In genomic region chr7:2540133-2540532, GRCh38 we compare ENCODE assay signal across 17 cellular contexts.
"Had no signal": no experiment of that assay in that cellular context is flagged by ENCODE, and none has a peak within 500 bp of the region (broad histone marks: within the 10 kb centered on the region; RNA-seq: fewer than 3 reads in every experiment).

No MANE protein-coding gene starts in this region.

- H3K4me1 ChIP-seq: tibial nerve had no signal

- H3K36me3 ChIP-seq: ovary had no signal

- H3K9me3 ChIP-seq: mucosa of descending colon, ovary, testis, tibial nerve had no signal

- H3K4me3 ChIP-seq: coronary artery, mucosa of descending colon, ovary, smooth muscle cell, testis, tibial nerve had no signal

- H3K4me2 ChIP-seq: smooth muscle cell had no signal

- H3K27ac ChIP-seq: coronary artery, ovary, testis, tibial nerve had no signal

- DNase-seq: caudate nucleus; effector CD8-positive, alpha-beta T cell; mammary epithelial cell; stimulated activated CD4-positive, alpha-beta T cell treated with anti-CD3 and anti-CD28 coated beads, Interleukin-4, amount 100 ng/mL, for 1 hour; stimulated activated CD8-positive, alpha-beta memory T cell treated with anti-CD3 and anti-CD28 coated beads, Interleukin-4, amount 100 ng/mL, for 48 hours; testis had no signal

- H3K27me3 ChIP-seq: ovary, testis, tibial nerve had no signal

- ATAC-seq: esophagus mucosa; left cardiac atrium; mucosa of descending colon; right cardiac atrium; stimulated activated memory B cell treated with anti-CD40 and anti-IgM and Interleukin-4, amounts not matched to agents 10 μg/mL and 1 μg/mL and 100 μg/mL, for 72 hours had no signal

- FAIRE-seq: frontal cortex, keratinocyte had no signal
